In genomic region chr2:61183815-61184214, GRCh38 we compare ENCODE assay signal across 22 cellular contexts.
"Had no signal": no experiment of that assay in that cellular context is flagged by ENCODE, and none has a peak within 500 bp of the region (broad histone marks: within the 10 kb centered on the region; RNA-seq: fewer than 3 reads in every experiment).

No MANE protein-coding gene starts in this region.

- DNase-seq: activated CD4-positive, alpha-beta T cell treated with anti-CD3 and anti-CD28 coated beads for 48 hours; activated CD4-positive, CD25-positive, alpha-beta regulatory T cell; activated CD8-positive, alpha-beta memory T cell treated with anti-CD3 and anti-CD28 coated beads for 24 hours; activated CD8-positive, alpha-beta memory T cell treated with anti-CD3 and anti-CD28 coated beads, Interleukin-2, amount 50 U/mL, for 48 hours; activated gamma-delta T cell; effector CD4-positive, alpha-beta T cell; gastrocnemius medialis; head of caudate nucleus; kidney; midbrain; ovary; psoas muscle; right cardiac atrium; stimulated activated CD4-positive, alpha-beta T cell treated with anti-CD3 and anti-CD28 coated beads, Interleukin-15, amount 100 ng/mL, for 24 hours; stimulated activated CD4-positive, alpha-beta T cell treated with anti-CD3 and anti-CD28 coated beads, Interleukin-2, amount 100 ng/mL, for 48 hours; stomach; trophoblast cell had no signal

- FAIRE-seq: kidney, TTC549 had no signal

- H3K9me3 Mint-ChIP-seq: T-helper 2 cell treated with Interferon-gamma antibody and Interleukin-4, amounts not matched to agents 5 μg/mL and 100 μg/mL, for 36 hours had no signal

- H3K27ac Mint-ChIP-seq: T-helper 2 cell treated with Interferon-gamma antibody and Interleukin-4, amounts not matched to agents 5 μg/mL and 100 μg/mL, for 36 hours had no signal

- H3K27ac ChIP-seq: ascending aorta, ovary, psoas muscle, skin epidermis, stomach had no signal

- H3K4me3 ChIP-seq: ascending aorta, gastrocnemius medialis, ovary, psoas muscle, skin epidermis, stomach had no signal

- H3K9me3 ChIP-seq: ascending aorta, gastrocnemius medialis, ovary, psoas muscle, stomach had no signal

- H3K27me3 ChIP-seq: ascending aorta, gastrocnemius medialis, ovary, stomach had no signal

- ATAC-seq: gastrocnemius medialis, left lobe of liver, psoas muscle, right cardiac atrium had no signal

- H3K4me3 Mint-ChIP-seq: T-helper 2 cell treated with Interferon-gamma antibody and Interleukin-4, amounts not matched to agents 5 μg/mL and 100 μg/mL, for 36 hours had no signal
